In the genomic region with DNA sequence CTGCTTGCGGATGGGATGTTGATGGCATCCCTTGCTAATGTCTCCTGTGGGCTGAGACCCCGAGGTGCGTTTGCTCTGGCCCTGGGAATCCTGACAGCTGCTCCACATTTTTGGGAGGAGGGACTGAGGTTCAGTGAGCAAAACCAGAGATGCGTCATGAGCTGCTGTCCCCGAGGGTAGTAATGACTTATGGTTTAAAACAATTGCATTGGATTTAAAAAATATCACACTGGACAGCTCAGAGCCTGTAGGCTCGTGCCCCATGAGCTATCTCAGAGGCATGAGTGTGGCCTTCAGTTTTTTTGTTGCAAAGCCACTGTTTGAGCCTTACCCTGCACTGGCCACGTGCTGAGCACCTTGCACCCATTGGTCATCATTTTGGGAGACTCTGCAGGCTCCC, we compare ENCODE assay signal across 18 cellular contexts. TPM values are rescaled to one million over a fixed set of nuclear protein-coding genes. Genes with fewer than 3 reads are reported as not detected.
"Had no signal": no experiment of that assay in that cellular context is flagged by ENCODE, and none has a peak within 500 bp of the region (broad histone marks: within the 10 kb centered on the region; RNA-seq: fewer than 3 reads in every experiment).

No MANE protein-coding gene starts in this region.

- FAIRE-seq: astrocyte, colon had no signal

- DNase-seq: activated CD4-positive, CD25-positive, alpha-beta regulatory T cell treated with anti-CD3 and anti-CD28 coated beads, Interleukin-2, amount 50 U/mL, for 72 hours; activated naive CD4-positive, alpha-beta T cell; erythroblast; foreskin fibroblast; glutamatergic neuron; kidney glomerular epithelial cell; mesendoderm; nephron progenitor cell; stimulated activated CD4-positive, alpha-beta T cell treated with anti-CD3 and anti-CD28 coated beads, Interleukin-12 subunit alpha, Interleukin-12 subunit beta, amount 100 ng/mL, for 4 hours; stimulated activated CD4-positive, alpha-beta T cell treated with anti-CD3 and anti-CD28 coated beads, Interleukin-2, amount 100 ng/mL, for 24 hours; T-cell; T-helper 9 cell had no signal

- H3K27me3 ChIP-seq: cardiac muscle cell, tibial nerve had no signal

- ATAC-seq: T-cell had no signal

- H3K9me3 ChIP-seq: tibial nerve had no signal

- H3K4me3 ChIP-seq: cardiac muscle cell, tibial nerve had no signal

- H3K4me1 ChIP-seq: tibial nerve had no signal

- H3K36me3 ChIP-seq: cardiac muscle cell had no signal

- H3K27ac ChIP-seq: cardiac muscle cell, tibial nerve had no signal

RNA-seq across cellular contexts. Expression of a gene that starts 20.9 kb away (rescaled TPM):
- total RNA-seq: osteocyte, pulmonary artery endothelial cell had no signal
- polyA plus RNA-seq: cardiac muscle cell had no signal
